8 cellular contexts compared by ENCODE assay signal in genomic region chr4:102430511-102430910, GRCh38.
A peak's percentile ranks its signal among the peaks of the same experiment; 100 is the strongest.
DNase-seq lines count a peak whose midpoint lies in the region; ATAC-seq, FAIRE-seq and TF ChIP-seq lines count a peak whose summit lies in the region.

No MANE protein-coding gene starts in this region.

- no peak for ATAC-seq in stimulated activated naive CD8-positive, alpha-beta T cell treated with anti-CD3 and anti-CD28 coated beads, Interleukin-15, Interleukin-2, amounts not matched to agents 100 U/mL and 50 U/mL, for 24 hours
- ATAC-seq in T-helper 17 cell (no peak), sciatic nerve (peak; percentile 38), GM21619 (IDR thresholded peaks at IDR 0.05; ENCODE audit: unreplicated experiment) (no peak)

- FAIRE-seq in small intestine (lab: Jason Lieb, UNC), result no peak

- H3K4me1 ChIP-seq in small intestine (ENCODE audit: control insufficient read depth in 2 of 2, insufficient read depth in 1 of 2, low read depth in 1 of 2, low read length in 1 of 2), result no peaks in the 10 kb centered on the region

- peaks cover 10% of the 10 kb centered on the region for H3K4me1 Mint-ChIP-seq in stimulated activated naive CD8-positive, alpha-beta T cell treated with anti-CD3 and anti-CD28 coated beads, Interleukin-15, Interleukin-2, amounts not matched to agents 100 ng/mL and 50 ng/mL, for 24 hours (ENCODE audit: low read depth)
- peaks cover 6% of the 10 kb centered on the region for H3K4me1 Mint-ChIP-seq in T-helper 17 cell

- H3K4me3 Mint-ChIP-seq in stimulated activated naive CD8-positive, alpha-beta T cell treated with anti-CD3 and anti-CD28 coated beads, Interleukin-15, Interleukin-2, amounts not matched to agents 100 ng/mL and 50 ng/mL, for 24 hours, result peak overlapping the region; percentile 83
- H3K4me3 Mint-ChIP-seq in T-helper 17 cell, result peak overlapping the region; percentile 87

- DNase-seq in stimulated activated naive CD8-positive, alpha-beta T cell treated with anti-CD3 and anti-CD28 coated beads, Interleukin-15, Interleukin-2, amounts not matched to agents 100 U/mL and 50 U/mL, for 24 hours, result no peak
- DNase-seq in T-helper 17 cell (no peak), foreskin fibroblast (peak in 1 of 2 donors; percentile 33), sciatic nerve (ENCODE audit: low spot score) (no peak), small intestine (no peak), NCI-H345 treated with DMSO at 0.1 percent for 48 hours (lab: John Stamatoyannopoulos, UW; ENCODE audit: unreplicated experiment) (no peak)

- peak overlapping the region; percentile 83 for H3K27ac Mint-ChIP-seq in stimulated activated naive CD8-positive, alpha-beta T cell treated with anti-CD3 and anti-CD28 coated beads, Interleukin-15, Interleukin-2, amounts not matched to agents 100 ng/mL and 50 ng/mL, for 24 hours
- H3K27ac Mint-ChIP-seq in T-helper 17 cell, result peak overlapping the region; percentile 92

- H3K36me3 Mint-ChIP-seq in stimulated activated naive CD8-positive, alpha-beta T cell treated with anti-CD3 and anti-CD28 coated beads, Interleukin-15, Interleukin-2, amounts not matched to agents 100 ng/mL and 50 ng/mL, for 24 hours (ENCODE audit: low read depth), result no peaks in the 10 kb centered on the region
- H3K36me3 Mint-ChIP-seq in T-helper 17 cell (ENCODE audit: low read depth), result peaks cover 7% of the 10 kb centered on the region

- no peak for TF ChIP-seq CTCF in foreskin fibroblast (IDR thresholded peaks at IDR 0.05; ENCODE audit: low read depth, low read length)

- no peaks in the 10 kb centered on the region for H3K27me3 ChIP-seq in small intestine (ENCODE audit: control insufficient read depth in 2 of 2, insufficient read depth in 2 of 2, low read length in 2 of 2)

- H3K36me3 ChIP-seq in small intestine (ENCODE audit: control insufficient read depth in 2 of 2, insufficient read depth in 2 of 2, low read length in 2 of 2), result no peaks in the 10 kb centered on the region

- H3K4me3 ChIP-seq in foreskin fibroblast (ENCODE audit: low read depth in 1 of 2, low read length in 2 of 2) (peak overlapping the region; percentile 58 to 63), small intestine (ENCODE audit: low read depth in 1 of 2, low read length in 2 of 2) (peak overlapping the region in 1 of 2 donors; percentile 53)

- WGBS in small intestine, 3 donors, result 10 to 21% (median 12%) methylated on average over 2 of the region's 2 CpGs

- intact Hi-C loops in sciatic nerve (cut with DNase I), result no loop called here

- no peak overlapping the region for H3K27ac ChIP-seq in small intestine (ENCODE audit: low read depth in 1 of 2, low read length in 1 of 2)

- H3K9me3 ChIP-seq in T-helper 17 cell (ENCODE audit: control insufficient read depth, low read length, poor library complexity, severe bottlenecking), result no peaks in the 10 kb centered on the region
- H3K9me3 ChIP-seq in small intestine (ENCODE audit: control insufficient read depth, low read depth), result no peaks in the 10 kb centered on the region

- H3K9me3 Mint-ChIP-seq in stimulated activated naive CD8-positive, alpha-beta T cell treated with anti-CD3 and anti-CD28 coated beads, Interleukin-15, Interleukin-2, amounts not matched to agents 100 ng/mL and 50 ng/mL, for 24 hours, result no peaks in the 10 kb centered on the region

- no peaks in the 10 kb centered on the region for H3K27me3 Mint-ChIP-seq in stimulated activated naive CD8-positive, alpha-beta T cell treated with anti-CD3 and anti-CD28 coated beads, Interleukin-15, Interleukin-2, amounts not matched to agents 100 ng/mL and 50 ng/mL, for 24 hours
- H3K27me3 Mint-ChIP-seq in T-helper 17 cell, result peaks cover 8% of the 10 kb centered on the region
